In the genomic region with DNA sequence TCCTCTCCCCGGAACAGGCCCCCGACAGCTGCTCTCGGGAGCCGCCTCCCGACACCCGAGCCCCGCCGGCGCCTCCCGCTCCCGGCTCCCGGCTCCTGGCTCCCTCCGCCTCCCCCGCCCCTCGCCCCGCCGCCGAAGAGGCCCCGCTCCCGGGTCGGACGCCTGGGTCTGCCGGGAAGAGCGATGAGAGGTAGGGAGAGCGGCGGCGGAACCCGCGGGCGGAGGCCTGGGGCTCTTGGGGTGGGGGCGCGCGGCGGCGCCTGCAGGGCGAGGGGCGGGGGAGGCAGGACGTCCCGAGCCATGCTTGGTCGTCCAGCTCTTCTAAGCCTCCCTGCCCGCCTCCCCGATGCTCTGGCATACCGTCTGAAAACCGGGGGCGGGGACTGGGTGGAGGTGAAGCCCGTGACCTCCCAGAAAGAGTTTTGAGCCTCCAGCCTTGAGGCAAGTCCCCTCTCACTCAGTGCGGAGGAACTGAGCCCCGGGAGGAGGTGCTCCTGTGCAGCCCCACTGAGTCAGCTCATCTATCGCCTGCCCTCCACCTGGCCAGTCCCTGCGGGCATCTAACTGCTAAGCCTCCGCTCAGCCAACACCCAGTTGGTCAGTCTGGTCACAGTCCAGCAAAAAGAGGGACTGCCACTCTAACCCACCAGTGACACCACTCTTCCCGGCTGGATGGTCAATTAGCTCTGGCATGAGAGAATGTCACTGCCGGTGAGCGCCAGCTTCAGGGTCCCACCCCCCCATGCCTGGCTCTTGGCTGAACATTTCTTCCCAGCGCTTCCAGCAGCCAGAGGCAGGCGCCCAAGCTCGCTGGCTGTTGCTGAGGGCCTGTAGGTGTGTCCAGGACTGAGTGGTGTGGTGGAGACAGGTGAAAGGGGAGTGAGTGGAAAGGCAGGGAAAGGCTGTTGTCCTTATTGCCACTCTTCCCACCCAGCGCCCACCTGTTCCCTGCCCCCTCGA, we compare ENCODE assay signal across 8 cellular contexts. TPM values are rescaled to one million over a fixed set of nuclear protein-coding genes. Genes with fewer than 3 reads are reported as not detected.
DNase-seq lines count a peak whose midpoint lies in the region; ATAC-seq lines count a peak whose summit lies in the region.

No MANE protein-coding gene starts in this region.

- H3K4me1 ChIP-seq in thymus (ENCODE audit: control insufficient read depth, insufficient read depth, low read length): peaks cover 27% of the 10 kb centered on the region

- no peaks in the 10 kb centered on the region for H3K36me3 ChIP-seq in MG63
- H3K36me3 ChIP-seq in thymus (ENCODE audit: control insufficient read depth, insufficient read depth): peaks cover 12% of the 10 kb centered on the region

- ATAC-seq in esophagus mucosa: peak; percentile 11
- no peak for ATAC-seq in GM19023 (IDR thresholded peaks at IDR 0.05; ENCODE audit: unreplicated experiment)
- no peak for ATAC-seq in GM18502 (IDR thresholded peaks at IDR 0.05; ENCODE audit: poor library complexity, unreplicated experiment)

- H3K9me3 ChIP-seq in MG63 (no peaks in the 10 kb centered on the region), thymus (ENCODE audit: control insufficient read depth) (no peaks in the 10 kb centered on the region)

- H3K4me3 ChIP-seq in MG63 (peak overlapping the region; percentile 50), thymus (ENCODE audit: low read length) (peak overlapping the region; percentile 84)

- H3K27me3 ChIP-seq in MG63: no peaks in the 10 kb centered on the region
- H3K27me3 ChIP-seq in thymus (ENCODE audit: control insufficient read depth, insufficient read depth): no peaks in the 10 kb centered on the region

- H3K27ac ChIP-seq in thymus (ENCODE audit: low read depth): peak overlapping the region; percentile 74

- WGBS in thymus: 13% methylated on average over 59 of the region's 59 CpGs

- DNase-seq in ELR (ENCODE audit: low read depth) (peak; percentile 64), MG63 (peak; percentile 50), myocyte (ENCODE audit: low read depth) (peak; percentile 83)
- peak; percentile 74 for DNase-seq in activated CD8-positive, alpha-beta memory T cell treated with anti-CD3 and anti-CD28 coated beads for 24 hours

RNA-seq across cellular contexts. Expression of a gene that starts 0.5 kb away (rescaled TPM):
- total RNA-seq in MG63 (2014; rRNA removed; shearing (Covaris generic); ENCODE audit: low replicate concordance): 16.7 and 52.0 TPM in 2 replicates
- total RNA-seq in esophagus mucosa: 220 TPM
- 88.6 and 89.0 TPM in 2 replicates for total RNA-seq in myocyte
- 78.7 TPM for polyA plus RNA-seq in myocyte (2012)
- 65.9 TPM for polyA plus RNA-seq in thymus

RNA-seq across cellular contexts. Expression of a gene that starts 23.2 kb away (rescaled TPM):
- total RNA-seq in MG63 (2014; rRNA removed; shearing (Covaris generic); ENCODE audit: low replicate concordance): 18.8 and 26.4 TPM in 2 replicates
- total RNA-seq in esophagus mucosa (23.9 TPM), myocyte (5.5 and 7.3 TPM in 2 replicates)
- polyA plus RNA-seq in myocyte (2012): 22.9 TPM
- 35.4 TPM for polyA plus RNA-seq in thymus

RNA-seq across cellular contexts. Expression of a gene that starts 29.2 kb away (rescaled TPM):
- 10.7 and 23.6 TPM in 2 replicates for total RNA-seq in MG63 (2014; rRNA removed; shearing (Covaris generic); ENCODE audit: low replicate concordance)
- 26.3 TPM for total RNA-seq in esophagus mucosa
- 21.3 and 21.7 TPM in 2 replicates for total RNA-seq in myocyte
- 27.1 TPM for polyA plus RNA-seq in myocyte (2012)
- polyA plus RNA-seq in thymus: 40.4 TPM

RNA-seq across cellular contexts. Expression of a gene that starts 47.2 kb away (rescaled TPM):
- not detected in 2 replicates for total RNA-seq in MG63 (2014; rRNA removed; shearing (Covaris generic); ENCODE audit: low replicate concordance)
- 9.0 TPM for total RNA-seq in esophagus mucosa
- not detected in 2 replicates for total RNA-seq in myocyte
- polyA plus RNA-seq in myocyte (2012): not detected
- polyA plus RNA-seq in thymus: 1.8 TPM

RNA-seq across cellular contexts. Expression of a gene that starts 56.0 kb away (rescaled TPM):
- total RNA-seq in MG63 (2014; rRNA removed; shearing (Covaris generic); ENCODE audit: low replicate concordance): not detected in 2 replicates
- total RNA-seq in esophagus mucosa (1.00 TPM), myocyte (not detected in 2 replicates)
- not detected for polyA plus RNA-seq in myocyte (2012)
- 0.02 TPM for polyA plus RNA-seq in thymus
